2 cellular contexts compared by ENCODE assay signal in genomic region chr3:112424394-112424793, GRCh38.
A peak's percentile ranks its signal among the peaks of the same experiment; 100 is the strongest.
TF ChIP-seq lines count a peak whose summit lies in the region.

No MANE protein-coding gene starts in this region.

TF ChIP-seq in IMR-90, 13 proteins besides CTCF, POLR2A, EP300 and RAD21 (continued from another document):
- no peak for TF ChIP-seq MAZ (IDR thresholded peaks at IDR 0.05; ENCODE audit: borderline replicate concordance, low read depth, low read length)
TF ChIP-seq in IMR-90: peak in this region for 0.

TF ChIP-seq in neural cell, 6 proteins besides CTCF, POLR2A, EP300 and RAD21 (continued from another document):
- TF ChIP-seq REST (IDR thresholded peaks at IDR 0.05; ENCODE audit: borderline replicate concordance) (no peak), EZH2 (IDR thresholded peaks at IDR 0.05; ENCODE audit: borderline replicate concordance, insufficient read depth, low read length, poor library complexity, severe bottlenecking) (no peak), POLR2AphosphoS5 (IDR thresholded peaks at IDR 0.05) (peak; percentile 37), TAF1 (IDR thresholded peaks at IDR 0.05; ENCODE audit: low read depth) (no peak)
